ENCODE assay signal across 1 cellular context in the genomic region with DNA sequence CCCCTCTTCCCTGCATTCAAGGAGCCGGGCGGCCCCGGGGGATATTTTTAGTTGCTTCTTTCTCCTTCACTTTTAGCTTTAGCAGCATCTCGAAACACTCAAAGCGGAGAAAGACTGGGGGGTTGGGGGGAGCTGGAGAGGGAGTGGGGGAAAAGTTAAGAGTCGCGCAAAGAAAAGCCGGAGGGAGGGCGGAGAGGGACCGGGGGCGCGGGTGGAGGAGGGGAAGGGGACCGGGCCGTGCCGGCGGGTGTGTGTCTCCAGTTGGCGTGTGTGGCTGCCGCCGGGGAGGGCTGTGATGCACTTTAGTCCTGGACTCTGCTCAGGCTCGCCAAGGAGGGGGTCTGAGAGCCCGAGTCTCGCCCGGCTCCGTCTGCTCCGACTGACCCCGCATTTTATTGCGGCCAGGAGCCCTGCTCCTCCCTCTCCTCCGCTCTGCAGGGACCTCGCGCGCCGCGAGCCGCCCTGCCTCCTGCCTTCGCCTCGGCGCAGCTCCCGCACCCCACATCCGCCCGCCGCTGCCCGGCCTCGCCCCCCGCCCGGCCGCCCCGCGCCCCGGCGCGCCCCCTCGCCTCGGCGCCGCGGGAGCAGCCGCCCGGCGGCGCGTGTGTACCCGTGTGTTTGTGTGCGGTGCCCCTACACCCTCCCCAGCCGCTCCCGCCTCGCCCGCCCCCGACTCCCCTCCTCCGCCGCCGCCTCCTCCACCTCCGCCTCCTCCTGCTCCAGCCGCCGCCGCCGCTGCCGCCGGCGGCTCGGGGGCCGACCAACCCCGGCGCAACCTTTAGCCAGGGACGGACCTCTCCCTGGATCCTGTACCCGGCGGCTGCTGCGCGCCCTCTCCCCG.
A peak's percentile ranks its signal among the peaks of the same experiment; 100 is the strongest.
TF ChIP-seq lines count a peak whose summit lies in the region.

No MANE protein-coding gene starts in this region.

TF ChIP-seq in WTC11, 78 proteins besides CTCF, POLR2A, EP300 and RAD21 (continued from another document):
- TF ChIP-seq FOXP4 (CRISPR knock-in tag; IDR thresholded peaks at IDR 0.05) (peak; percentile 64; the same call in 1 of the 2 replicates), SMAD4 (CRISPR knock-in tag; IDR thresholded peaks at IDR 0.05) (no peak)
